In the genomic region with DNA sequence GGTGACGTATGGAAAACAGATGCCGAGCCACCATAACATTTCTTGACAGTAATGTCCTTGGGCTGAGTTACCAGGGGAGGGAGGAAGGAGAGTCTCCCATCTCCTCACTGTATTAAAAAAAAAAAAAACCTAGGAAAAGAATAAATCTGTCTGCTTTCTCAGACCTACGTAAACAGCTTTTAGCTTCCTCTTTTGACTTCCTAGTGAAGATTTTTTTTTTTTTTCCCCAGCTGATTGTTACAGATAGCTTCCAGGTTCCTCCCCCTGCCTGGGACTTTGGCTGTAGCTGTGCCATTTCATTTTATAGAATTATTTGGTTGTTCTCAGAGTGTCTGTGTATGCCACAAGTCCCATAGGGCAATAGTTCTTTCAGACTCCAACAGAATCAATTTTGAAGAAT, we compare ENCODE assay signal across 8 cellular contexts. TPM values are rescaled to one million over a fixed set of nuclear protein-coding genes. Genes with fewer than 3 reads are reported as not detected.
DNase-seq lines count a peak whose midpoint lies in the region; ATAC-seq, FAIRE-seq and TF ChIP-seq lines count a peak whose summit lies in the region.

No MANE protein-coding gene starts in this region.

- RAD21 ChIA-PET in GM12878 (lab: Charles Lee; ENCODE audit: unreplicated experiment), result interaction anchor here (1.1 to 1.6 kb wide), 2 partner anchors 14 to 20 kb away, joined by 3 to 5 read pairs; no protein-coding TSS in a partner anchor

- H3K27ac Mint-ChIP-seq in CD4-positive, alpha-beta memory T cell, result no peak overlapping the region
- H3K27ac Mint-ChIP-seq in naive thymus-derived CD4-positive, alpha-beta T cell, result no peak overlapping the region

- CTCF ChIA-PET in CD4-positive, alpha-beta memory T cell (lab: Charles Lee; ENCODE audit: partially characterized antibody), result interaction anchor here (1.4 to 4.3 kb wide), 6 partner anchors 11 to 22 kb away, joined by 3 to 39 read pairs (median 6); no protein-coding TSS in a partner anchor
- CTCF ChIA-PET in GM12878 (lab: Yijun Ruan, JAX), result interaction anchor here (0.6 to 2.1 kb wide), 7 partner anchors 9 to 1686 kb away, joined by 3 to 14 read pairs (median 5); no protein-coding TSS in a partner anchor
- CTCF ChIA-PET in naive thymus-derived CD4-positive, alpha-beta T cell (lab: Charles Lee), result interaction anchor here (0.6 kb wide), 1 partner anchor 15 kb away, joined by 3 read pairs; no protein-coding TSS in a partner anchor

- intact Hi-C loops in CD4-positive, alpha-beta memory T cell (cut with micrococcal nuclease), result no loop called here
- intact Hi-C loops in GM12878 (cut with micrococcal nuclease; ENCODE audit: unreplicated experiment), result loop anchor here (10.0 kb wide), 1 partner anchor 237 kb away; no protein-coding TSS in a partner anchor
- intact Hi-C loops in naive thymus-derived CD4-positive, alpha-beta T cell (cut with micrococcal nuclease), result no loop called here

- H3K4me3 Mint-ChIP-seq in CD4-positive, alpha-beta memory T cell, result peak overlapping the region in 7 of 8 donors; percentile 40 to 96 (median 88)
- peak overlapping the region in 9 of 10 donors; percentile 66 to 90 (median 86) for H3K4me3 Mint-ChIP-seq in naive thymus-derived CD4-positive, alpha-beta T cell

- in situ Hi-C loops in GM12878 (cut with MboI), result no loop called here

- H3K9me3 ChIP-seq in CD4-positive, alpha-beta memory T cell (ENCODE audit: control insufficient read depth in 1 of 2, low read length in 2 of 2), result no peaks in the 10 kb centered on the region
- H3K9me3 ChIP-seq in GM12878 (replicated peaks; ENCODE audit: control insufficient read depth, insufficient read depth, low read length), result no peaks in the 10 kb centered on the region
- H3K9me3 ChIP-seq in naive thymus-derived CD4-positive, alpha-beta T cell (ENCODE audit: control insufficient read depth in 2 of 3, low read length in 3 of 3), result no peaks in the 10 kb centered on the region

- DNase-seq in CD4-positive, alpha-beta memory T cell, result no peak
- DNase-seq in LNCaP clone FGC (ENCODE audit: low read depth) (no peak), GM12878 (ENCODE audit: low read depth, low spot score) (no peak), NCI-H2081 (lab: John Stamatoyannopoulos, UW) (no peak), glomerular visceral epithelial cell (ENCODE audit: extremely low spot score) (no peak), NCI-H1417 treated with DMSO at 0.1 percent for 48 hours (lab: John Stamatoyannopoulos, UW) (no peak)
- no peak for DNase-seq in naive thymus-derived CD4-positive, alpha-beta T cell

- TF ChIP-seq RAD21 in GM12878 (IDR thresholded peaks at IDR 0.05; ENCODE audit: insufficient read depth, low read depth, low read length), result no peak

- peaks cover 0 to 12% (median 4%) of the 10 kb centered on the region in 8 donors for H3K9me3 Mint-ChIP-seq in CD4-positive, alpha-beta memory T cell
- peaks cover 3 to 18% (median 10%) of the 10 kb centered on the region in 11 donors for H3K9me3 Mint-ChIP-seq in naive thymus-derived CD4-positive, alpha-beta T cell

- POLR2A ChIA-PET in CD4-positive, alpha-beta memory T cell (lab: Charles Lee; ENCODE audit: partially characterized antibody), result interaction anchor here (0.6 kb wide), 1 partner anchor 18 kb away, joined by 3 read pairs; no protein-coding TSS in a partner anchor
- POLR2A ChIA-PET in GM12878 (lab: Charles Lee), result interaction anchor here (1.1 kb wide), 1 partner anchor 66 kb away, joined by 5 read pairs; no protein-coding TSS in a partner anchor
- POLR2A ChIA-PET in naive thymus-derived CD4-positive, alpha-beta T cell (lab: Charles Lee), result interaction anchor here (0.5 kb wide), 1 partner anchor 437 kb away, joined by 3 read pairs; no protein-coding TSS in a partner anchor

- 28% methylated on average over 3 of the region's 3 CpGs for WGBS in GM12878 (ENCODE audit: insufficient coverage, insufficient replicate concordance, low lambda C conversion rate, missing lambda C conversion rate)

- no peak overlapping the region for H2AFZ ChIP-seq in GM12878 (ENCODE audit: control insufficient read depth, low read depth, low read length)

- SMC1A ChIA-PET in GM12878 (lab: Charles Lee; ENCODE audit: uncharacterized antibody, unreplicated experiment), result interaction anchor here (1.4 to 1.6 kb wide), 3 partner anchors 12 to 67 kb away, joined by 5 read pairs; no protein-coding TSS in a partner anchor

- no peak overlapping the region for H3K9ac ChIP-seq in GM12878 (ENCODE audit: control insufficient read depth, insufficient read depth, low read length)

- H3K36me3 Mint-ChIP-seq in CD4-positive, alpha-beta memory T cell, result peaks cover 2 to 5% of the 10 kb centered on the region in 2 donors
- peaks cover 0 to 13% (median 5%) of the 10 kb centered on the region in 5 donors for H3K36me3 Mint-ChIP-seq in naive thymus-derived CD4-positive, alpha-beta T cell

- H4K20me1 ChIP-seq in GM12878 (ENCODE audit: control insufficient read depth, insufficient read depth), result no peaks in the 10 kb centered on the region

- H3K27me3 Mint-ChIP-seq in CD4-positive, alpha-beta memory T cell, result peaks cover 48 to 51% of the 10 kb centered on the region in 2 donors
- peaks cover 69 to 76% (median 70%) of the 10 kb centered on the region in 5 donors for H3K27me3 Mint-ChIP-seq in naive thymus-derived CD4-positive, alpha-beta T cell

- no peak for TF ChIP-seq POLR2A in GM12878 (IDR thresholded peaks at IDR 0.05; ENCODE audit: low read depth, low read length)

- TF ChIP-seq CTCF in LNCaP clone FGC (IDR thresholded peaks at IDR 0.05; ENCODE audit: control insufficient read depth, extremely low read depth, insufficient read depth) (no peak), GM12878 (IDR thresholded peaks at IDR 0.05 in 2 of 3, conservative IDR thresholded peaks at IDR 0.05 in 1 of 3; ENCODE audit: control insufficient read depth in 2 of 3, extremely low read depth in 1 of 3, insufficient read depth in 1 of 3, low read depth in 3 of 3, low read length in 3 of 3) (no peak)

- peaks cover 19% of the 10 kb centered on the region for H3K4me1 ChIP-seq in CD4-positive, alpha-beta memory T cell (ENCODE audit: insufficient read depth, low read length)
- peaks cover 3% of the 10 kb centered on the region; the same call in 1 of the 2 replicates for H3K4me1 ChIP-seq in GM12878 (ENCODE audit: control insufficient read depth, insufficient read depth, low read length)
- peaks cover 6 to 14% of the 10 kb centered on the region in 2 donors for H3K4me1 ChIP-seq in naive thymus-derived CD4-positive, alpha-beta T cell (ENCODE audit: control insufficient read depth in 2 of 2, insufficient read depth in 2 of 2, low read length in 2 of 2)

- BruUV-seq in GM12878 (replicated peaks; lab: Mats Ljungman, UMichigan), result no TSS peak

- ATAC-seq in GM12878 (no peak), GM19023 (IDR thresholded peaks at IDR 0.05; ENCODE audit: unreplicated experiment) (no peak)
- peak; percentile 40 for ATAC-seq in naive thymus-derived CD4-positive, alpha-beta T cell

- H3K4me3 ChIP-seq in CD4-positive, alpha-beta memory T cell (ENCODE audit: low read length in 2 of 2), result no peak overlapping the region
- H3K4me3 ChIP-seq in LNCaP clone FGC (ENCODE audit: low read depth, low read length), result peak overlapping the region; percentile 55
- H3K4me3 ChIP-seq in GM12878, result peak overlapping the region; percentile 65
- H3K4me3 ChIP-seq in naive thymus-derived CD4-positive, alpha-beta T cell (ENCODE audit: low read length), result no peak overlapping the region

- H3K27me3 ChIP-seq in CD4-positive, alpha-beta memory T cell (ENCODE audit: insufficient read depth, low read length), result peaks cover 27% of the 10 kb centered on the region
- H3K27me3 ChIP-seq in GM12878 (replicated peaks in 1 of 2; ENCODE audit: control insufficient read depth in 2 of 2, insufficient read depth in 2 of 2, low read length in 1 of 2), result peaks cover 2 to 12% of the 10 kb centered on the region in 2 experiments; a peak in 3 of 4 replicates
- peaks cover 24 to 31% of the 10 kb centered on the region in 2 donors for H3K27me3 ChIP-seq in naive thymus-derived CD4-positive, alpha-beta T cell (ENCODE audit: control insufficient read depth in 2 of 2, insufficient read depth in 2 of 2, low read length in 2 of 2)

- no peaks in the 10 kb centered on the region for H3K36me3 ChIP-seq in CD4-positive, alpha-beta memory T cell (ENCODE audit: insufficient read depth, low read length)
- no peaks in the 10 kb centered on the region for H3K36me3 ChIP-seq in GM12878 (ENCODE audit: control insufficient read depth in 2 of 2, insufficient read depth in 2 of 2, low read length in 1 of 2)
- H3K36me3 ChIP-seq in naive thymus-derived CD4-positive, alpha-beta T cell (ENCODE audit: control insufficient read depth in 2 of 3, insufficient read depth in 3 of 3, low read length in 3 of 3), result no peaks in the 10 kb centered on the region

- no peak for TF ChIP-seq EP300 in GM12878 (IDR thresholded peaks at IDR 0.05; ENCODE audit: borderline replicate concordance in 1 of 2, control insufficient read depth in 1 of 2, low read depth in 2 of 2, low read length in 2 of 2)

- peak overlapping the region; percentile 96 for H3K4me2 ChIP-seq in GM12878 (ENCODE audit: control insufficient read depth, insufficient read depth)

- no peaks in the 10 kb centered on the region for H3K79me2 ChIP-seq in GM12878 (ENCODE audit: control insufficient read depth, insufficient read depth, low read length)

- FAIRE-seq in GM12878 (lab: Jason Lieb, UNC), result no peak

- peaks cover 12 to 25% (median 19%) of the 10 kb centered on the region in 4 donors for H3K4me1 Mint-ChIP-seq in CD4-positive, alpha-beta memory T cell
- H3K4me1 Mint-ChIP-seq in naive thymus-derived CD4-positive, alpha-beta T cell, result peaks cover 15 to 21% (median 18%) of the 10 kb centered on the region in 7 donors

- no peak overlapping the region for H3K27ac ChIP-seq in CD4-positive, alpha-beta memory T cell (ENCODE audit: low read depth, low read length)
- H3K27ac ChIP-seq in GM12878 (ENCODE audit: control insufficient read depth, insufficient read depth), result no peak overlapping the region
- H3K27ac ChIP-seq in naive thymus-derived CD4-positive, alpha-beta T cell (ENCODE audit: low read depth, low read length), result no peak overlapping the region

RNA-seq across cellular contexts. Expression of a gene that starts 23.0 kb away (rescaled TPM):
- 10 to 100 TPM; 34.2 to 35.0 TPM for total RNA-seq in CD4-positive, alpha-beta memory T cell
- polyA plus RNA-seq in CD4-positive, alpha-beta memory T cell, result 10 to 100 TPM; 36.8 to 77.0 TPM
- total RNA-seq in GM12878 (2013; cell fraction: nucleolus; rRNA removed), result 52.0 and 53.8 TPM in 2 replicates
- 19.0 and 21.0 TPM in 2 replicates for total RNA-seq in GM12878 (2014; rRNA removed)
- total RNA-seq in GM12878 (2014; rRNA removed; fragmentation: Illumina TruSeq; extraction: Trizol), result 21.5 and 23.6 TPM in 2 replicates
- total RNA-seq in GM12878 (2021), result 20.8 and 21.4 TPM in 2 replicates
- 17.8 TPM for polyA plus RNA-seq in GM12878 (2011; ENCODE audit: low read depth)
- polyA plus RNA-seq in GM12878 (2011; rRNA removed), result 32.9 and 33.8 TPM in 2 replicates
- polyA plus RNA-seq in GM12878 (2011; cell fraction: cytosol; rRNA removed), result 15.8 and 20.5 TPM in 2 replicates
- polyA plus RNA-seq in GM12878 (2011; cell fraction: nucleus; rRNA removed), result 11.3 and 12.0 TPM in 2 replicates
- polyA plus RNA-seq in GM12878 (2012), result 15.9 and 18.3 TPM in 2 replicates
- polyA plus RNA-seq in GM12878 (2014; fragmentation: Illumina TruSeq; extraction: Trizol), result 19.8 and 22.2 TPM in 2 replicates
- 1 to 10 TPM; 4.1 to 4.4 TPM for polyA plus RNA-seq in GM12878 (2014; fragmentation: Nextera tagmentation; extraction: Ambion mirVana)
- 11.6 and 13.0 TPM in 2 replicates for polyA plus RNA-seq in GM12878 (2014; rRNA removed)
- 10 to 100 TPM; 17.8 to 19.3 TPM for polyA plus RNA-seq in GM12878 (2016; fragmentation: Nextera tagmentation; extraction: Ambion mirVana)
- polyA minus RNA-seq in GM12878 (2011; rRNA and poly(A)+ RNA removed), result 46.4 and 89.7 TPM in 2 replicates
- polyA minus RNA-seq in GM12878 (2011; cell fraction: cytosol; rRNA and poly(A)+ RNA removed), result 19.4 and 21.2 TPM in 2 replicates
- polyA minus RNA-seq in GM12878 (2011; cell fraction: nucleus; rRNA and poly(A)+ RNA removed), result 7.4 and 9.0 TPM in 2 replicates
- total RNA-seq in naive thymus-derived CD4-positive, alpha-beta T cell, result 10 to 100 TPM; 24.4 to 62.8 (median 35.2) TPM
- 10 to 100 TPM; 39.5 to 48.2 TPM for polyA plus RNA-seq in naive thymus-derived CD4-positive, alpha-beta T cell

RNA-seq across cellular contexts. Expression of a gene that starts 42.3 kb away (rescaled TPM):
- under 1 TPM; 0.55 to 0.73 TPM for total RNA-seq in CD4-positive, alpha-beta memory T cell
- polyA plus RNA-seq in CD4-positive, alpha-beta memory T cell, result not detected
- total RNA-seq in GM12878 (2013; cell fraction: nucleolus; rRNA removed), result 78.4 and 88.8 TPM in 2 replicates
- total RNA-seq in GM12878 (2014; rRNA removed) (15.9 and 17.1 TPM in 2 replicates), GM12878 (2014; rRNA removed; fragmentation: Illumina TruSeq; extraction: Trizol) (9.1 and 10.2 TPM in 2 replicates), GM12878 (2021) (15.8 and 16.1 TPM in 2 replicates)
- polyA plus RNA-seq in GM12878 (2011; ENCODE audit: low read depth), result 5.5 TPM
- polyA plus RNA-seq in GM12878 (2011; rRNA removed) (3.3 and 3.9 TPM in 2 replicates), GM12878 (2014; fragmentation: Illumina TruSeq; extraction: Trizol) (11.9 and 13.0 TPM in 2 replicates), GM12878 (2014; fragmentation: Nextera tagmentation; extraction: Ambion mirVana) (1 to 10 TPM; 1.2 to 1.6 TPM), GM12878 (2014; rRNA removed) (10.2 and 12.3 TPM in 2 replicates), GM12878 (2016; fragmentation: Nextera tagmentation; extraction: Ambion mirVana) (10 to 100 TPM; 21.0 to 23.3 TPM)
- polyA plus RNA-seq in GM12878 (2011; cell fraction: cytosol; rRNA removed), result 2.1 TPM in 2 replicates
- 3.2 and 3.7 TPM in 2 replicates for polyA plus RNA-seq in GM12878 (2011; cell fraction: nucleus; rRNA removed)
- polyA plus RNA-seq in GM12878 (2012), result 9.5 and 16.9 TPM in 2 replicates
- polyA minus RNA-seq in GM12878 (2011; rRNA and poly(A)+ RNA removed), result 3.6 and 4.9 TPM in 2 replicates
- 1.1 and 2.4 TPM in 2 replicates for polyA minus RNA-seq in GM12878 (2011; cell fraction: cytosol; rRNA and poly(A)+ RNA removed)
- 2.4 and 6.5 TPM in 2 replicates for polyA minus RNA-seq in GM12878 (2011; cell fraction: nucleus; rRNA and poly(A)+ RNA removed)
- total RNA-seq in naive thymus-derived CD4-positive, alpha-beta T cell, result 1 to 10 TPM in 2 of 5 experiments, under 1 TPM in 2, not detected in 1; 0.45 to 1.5 (median 0.80) TPM
- under 1 TPM; 0.13 to 0.52 TPM for polyA plus RNA-seq in naive thymus-derived CD4-positive, alpha-beta T cell

Comparison
In these comparisons a context has a peak if more than half of its experiments do, and no peak if none do; other contexts are left out.
1. H3K4me3 ChIP-seq: peak in LNCaP clone FGC (single experiment) and GM12878 (single experiment); none in CD4-positive, alpha-beta memory T cell (0 of 2) and naive thymus-derived CD4-positive, alpha-beta T cell (single experiment).
2. RNA of a gene that starts 42.3 kb away (total RNA-seq): 9.1 to 88.8 TPM in GM12878; 0.55 to 0.73 TPM in CD4-positive, alpha-beta memory T cell and 0.45 to 1.5 TPM in naive thymus-derived CD4-positive, alpha-beta T cell; every median in the first group is over 4 times any median in the second.